Comparison of ENCODE assay signal across 11 cellular contexts in genomic region chr1:39194398-39195051, GRCh38. TPM values are rescaled to one million over a fixed set of nuclear protein-coding genes. Genes with fewer than 3 reads are reported as not detected.
DNase-seq lines count a peak whose midpoint lies in the region; ATAC-seq and TF ChIP-seq lines count a peak whose summit lies in the region.
"Had no signal": no experiment of that assay in that cellular context is flagged by ENCODE, and none has a peak within 500 bp of the region (broad histone marks: within the 10 kb centered on the region; RNA-seq: fewer than 3 reads in every experiment).

No MANE protein-coding gene starts in this region.

- H3K9me3 Mint-ChIP-seq in activated CD4-positive, alpha-beta T cell treated with anti-CD3 and anti-CD28 coated beads, Interleukin-2, amount 10 ng/mL, durations not matched to agents 7 days and 5 days: no peaks in the 10 kb centered on the region
- H3K9me3 Mint-ChIP-seq in activated naive CD8-positive, alpha-beta T cell treated with anti-CD3 and anti-CD28 coated beads, Interleukin-2, amount 10 ng/mL, durations not matched to agents 7 days and 5 days: no peaks in the 10 kb centered on the region

- CTCF ChIA-PET in activated CD4-positive, alpha-beta T cell treated with anti-CD3 and anti-CD28 coated beads, Interleukin-2, amount 10 ng/mL, durations not matched to agents 7 days and 5 days (lab: Charles Lee): interaction anchor here (0.6 to 6.4 kb wide), 7 partner anchors 9 to 75 kb away, joined by 3 to 104 read pairs (median 4); partner anchors contain the start of gene MACF1

- no peak for ATAC-seq in activated naive CD8-positive, alpha-beta T cell treated with anti-CD3 and anti-CD28 coated beads, Interleukin-2, amount 10 ng/mL, durations not matched to agents 7 days and 5 days (ENCODE audit: low read depth)
- ATAC-seq in lower lobe of right lung (no peak), HG03457 (IDR thresholded peaks at IDR 0.05; ENCODE audit: unreplicated experiment) (no peak)

- peak overlapping the region; percentile 67 for H3K4me3 Mint-ChIP-seq in activated CD4-positive, alpha-beta T cell treated with anti-CD3 and anti-CD28 coated beads, Interleukin-2, amount 10 ng/mL, durations not matched to agents 7 days and 5 days
- H3K4me3 Mint-ChIP-seq in activated naive CD8-positive, alpha-beta T cell treated with anti-CD3 and anti-CD28 coated beads, Interleukin-2, amount 10 ng/mL, durations not matched to agents 7 days and 5 days: peak overlapping the region; percentile 59

- H3K4me1 Mint-ChIP-seq in activated CD4-positive, alpha-beta T cell treated with anti-CD3 and anti-CD28 coated beads, Interleukin-2, amount 10 ng/mL, durations not matched to agents 7 days and 5 days: peaks cover 80% of the 10 kb centered on the region
- H3K4me1 Mint-ChIP-seq in activated naive CD8-positive, alpha-beta T cell treated with anti-CD3 and anti-CD28 coated beads, Interleukin-2, amount 10 ng/mL, durations not matched to agents 7 days and 5 days: peaks cover 59% of the 10 kb centered on the region

- TF ChIP-seq CTCF in lower lobe of right lung (IDR thresholded peaks at IDR 0.05): no peak

- H3K27ac ChIP-seq in lower lobe of right lung: peak overlapping the region; percentile 66
- peak overlapping the region; percentile 90 for H3K27ac ChIP-seq in subcutaneous abdominal adipose tissue (ENCODE audit: low read depth, low read length)

- POLR2A ChIA-PET in activated CD4-positive, alpha-beta T cell treated with anti-CD3 and anti-CD28 coated beads, Interleukin-2, amount 10 ng/mL, durations not matched to agents 7 days and 5 days (lab: Charles Lee): no interaction called here
- POLR2A ChIA-PET in activated naive CD8-positive, alpha-beta T cell treated with anti-CD3 and anti-CD28 coated beads, Interleukin-2, amount 10 ng/mL, durations not matched to agents 7 days and 5 days (lab: Charles Lee): interaction anchor here (0.7 to 6.0 kb wide), 5 partner anchors 11 to 846 kb away, joined by 3 to 77 read pairs (median 4); partner anchors contain the start of genes CAP1 and MACF1

- intact Hi-C loops in lower lobe of right lung (cut with DNase I): loop anchor here (5.0 kb wide), 1 partner anchor 87 kb away; no protein-coding TSS in a partner anchor

- H3K27ac Mint-ChIP-seq in activated CD4-positive, alpha-beta T cell treated with anti-CD3 and anti-CD28 coated beads, Interleukin-2, amount 10 ng/mL, durations not matched to agents 7 days and 5 days: peak overlapping the region; percentile 97
- peak overlapping the region; percentile 97 for H3K27ac Mint-ChIP-seq in activated naive CD8-positive, alpha-beta T cell treated with anti-CD3 and anti-CD28 coated beads, Interleukin-2, amount 10 ng/mL, durations not matched to agents 7 days and 5 days

- H3K27me3 ChIP-seq in lower lobe of right lung (ENCODE audit: low read depth): no peaks in the 10 kb centered on the region
- no peaks in the 10 kb centered on the region for H3K27me3 ChIP-seq in subcutaneous abdominal adipose tissue (ENCODE audit: control insufficient read depth in 5 of 5, insufficient read depth in 4 of 5, low read length in 5 of 5)

- no peak for DNase-seq in activated CD4-positive, alpha-beta T cell treated with anti-CD3 and anti-CD28 coated beads, Interleukin-2, amount 10 ng/mL, durations not matched to agents 7 days and 5 days
- DNase-seq in activated CD4-positive, alpha-beta T cell treated with anti-CD3 and anti-CD28 coated beads, Interleukin-2, amount 50 U/mL, for 4 hours: no peak
- DNase-seq in activated naive CD8-positive, alpha-beta T cell treated with anti-CD3 and anti-CD28 coated beads, Interleukin-2, amount 10 ng/mL, durations not matched to agents 7 days and 5 days: no peak
- DNase-seq in lower lobe of right lung (no peak), DMS79 treated with DMSO at 0.1 percent for 48 hours (lab: John Stamatoyannopoulos, UW) (no peak)
- no peak for DNase-seq in activated CD4-positive, CD25-positive, alpha-beta regulatory T cell (lab: John Stamatoyannopoulos, UW)
- DNase-seq: activated gamma-delta T cell treated with Interleukin-2 at 50 U/mL for 16 hours, NCI-H1417, SIG-M5 had no signal

- H3K4me1 ChIP-seq in lower lobe of right lung (peaks cover 84% of the 10 kb centered on the region), subcutaneous abdominal adipose tissue (ENCODE audit: control insufficient read depth in 5 of 5, insufficient read depth in 5 of 5, low read length in 5 of 5) (peaks cover 4 to 39% (median 24%) of the 10 kb centered on the region in 5 donors)

- no peak overlapping the region for H3K9ac ChIP-seq in subcutaneous abdominal adipose tissue (ENCODE audit: low read length in 5 of 5)

- no peaks in the 10 kb centered on the region for H3K27me3 Mint-ChIP-seq in activated CD4-positive, alpha-beta T cell treated with anti-CD3 and anti-CD28 coated beads, Interleukin-2, amount 10 ng/mL, durations not matched to agents 7 days and 5 days
- H3K27me3 Mint-ChIP-seq in activated naive CD8-positive, alpha-beta T cell treated with anti-CD3 and anti-CD28 coated beads, Interleukin-2, amount 10 ng/mL, durations not matched to agents 7 days and 5 days: no peaks in the 10 kb centered on the region

- H3K4me3 ChIP-seq in lower lobe of right lung: no peak overlapping the region
- no peak overlapping the region for H3K4me3 ChIP-seq in subcutaneous abdominal adipose tissue (ENCODE audit: low read depth in 1 of 5, low read length in 5 of 5)

- H3K36me3 ChIP-seq in lower lobe of right lung: no peaks in the 10 kb centered on the region
- H3K36me3 ChIP-seq in subcutaneous abdominal adipose tissue (ENCODE audit: control insufficient read depth in 5 of 5, insufficient read depth in 5 of 5, low read length in 5 of 5): no peaks in the 10 kb centered on the region

- no peaks in the 10 kb centered on the region for H3K9me3 ChIP-seq in lower lobe of right lung
- H3K9me3 ChIP-seq in subcutaneous abdominal adipose tissue (ENCODE audit: control insufficient read depth in 5 of 5, low read length in 5 of 5): no peaks in the 10 kb centered on the region

- H3K36me3 Mint-ChIP-seq in activated CD4-positive, alpha-beta T cell treated with anti-CD3 and anti-CD28 coated beads, Interleukin-2, amount 10 ng/mL, durations not matched to agents 7 days and 5 days (ENCODE audit: low read depth): peaks cover 2% of the 10 kb centered on the region
- no peaks in the 10 kb centered on the region for H3K36me3 Mint-ChIP-seq in activated naive CD8-positive, alpha-beta T cell treated with anti-CD3 and anti-CD28 coated beads, Interleukin-2, amount 10 ng/mL, durations not matched to agents 7 days and 5 days

RNA-seq across cellular contexts. Expression of gene MACF1, which starts 10.0 kb away (rescaled TPM):
- total RNA-seq in activated CD4-positive, alpha-beta T cell treated with anti-CD3 and anti-CD28 coated beads, Interleukin-2, amount 10 ng/mL, durations not matched to agents 7 days and 5 days: 100 to 1,000 TPM; 375 to 395 TPM
- total RNA-seq in activated naive CD8-positive, alpha-beta T cell treated with anti-CD3 and anti-CD28 coated beads, Interleukin-2, amount 10 ng/mL, durations not matched to agents 7 days and 5 days: 100 to 1,000 TPM; 328 to 344 TPM
- total RNA-seq in lower lobe of right lung: 506 TPM
